15 cellular contexts compared by ENCODE assay signal in genomic region chr17:71188811-71189492, GRCh38.
DNase-seq lines count a peak whose midpoint lies in the region; ATAC-seq and TF ChIP-seq lines count a peak whose summit lies in the region.
"Had no signal": no experiment of that assay in that cellular context is flagged by ENCODE, and none has a peak within 500 bp of the region (broad histone marks: within the 10 kb centered on the region; RNA-seq: fewer than 3 reads in every experiment).

No MANE protein-coding gene starts in this region.

- CTCF ChIA-PET in PC-9 (lab: Charles Lee) = interaction anchor here (0.6 kb wide), 1 partner anchor 1351 kb away, joined by 3 read pairs; no protein-coding TSS in a partner anchor

- H2AFZ ChIP-seq in PC-9 = peak overlapping the region; percentile 58; the same call in 1 of the 2 replicates

- no peaks in the 10 kb centered on the region for H4K20me1 ChIP-seq in PC-9 (ENCODE audit: insufficient read depth)

- H3K4me2 ChIP-seq in PC-9 = peak overlapping the region; percentile 55

- H3K9me3 ChIP-seq in PC-9 (ENCODE audit: insufficient read depth, low read depth) = peaks cover 3% of the 10 kb centered on the region
- H3K9me3 ChIP-seq: sigmoid colon had no signal

- no peaks in the 10 kb centered on the region for H3K36me3 ChIP-seq in PC-9 (ENCODE audit: low read depth)
- H3K36me3 ChIP-seq: sigmoid colon had no signal

- H3K79me2 ChIP-seq in PC-9 (ENCODE audit: low read depth) = no peaks in the 10 kb centered on the region

- no peaks in the 10 kb centered on the region for H3K27me3 ChIP-seq in PC-9 (ENCODE audit: insufficient read depth, low read depth)
- H3K27me3 ChIP-seq: sigmoid colon had no signal

- H3K4me1 ChIP-seq in PC-9 (replicated peaks; ENCODE audit: insufficient read depth) = peaks cover 25% of the 10 kb centered on the region

- H3K4me3 Mint-ChIP-seq in glutamatergic neuron (ENCODE audit: unreplicated experiment) = no peak overlapping the region
- H3K4me3 Mint-ChIP-seq: activated CD4-positive, alpha-beta memory T cell treated with anti-CD3 and anti-CD28 coated beads, Interleukin-2, amount 10 ng/mL, durations not matched to agents 7 days and 5 days; naive B cell had no signal

- no peak for TF ChIP-seq CTCF in PC-9 (conservative IDR thresholded peaks at IDR 0.05)
- no peak for TF ChIP-seq CTCF in epithelial cell of esophagus (IDR thresholded peaks at IDR 0.05; ENCODE audit: insufficient read depth, low read depth, low read length, missing control alignments)
- no peak for TF ChIP-seq CTCF in retinal pigment epithelial cell (conservative IDR thresholded peaks at IDR 0.05; ENCODE audit: low read depth, low read length)
- no peak for TF ChIP-seq CTCF in glutamatergic neuron (IDR thresholded peaks at IDR 0.05; ENCODE audit: partially characterized antibody, unreplicated experiment)

- peaks cover 26% of the 10 kb centered on the region for H3F3A ChIP-seq in PC-9 (ENCODE audit: insufficient read depth, low read depth)

- no peaks in the 10 kb centered on the region for H3K9me3 Mint-ChIP-seq in glutamatergic neuron (ENCODE audit: unreplicated experiment)

- no peaks in the 10 kb centered on the region for H3K9me2 ChIP-seq in PC-9 (ENCODE audit: insufficient read depth)

- H3K27me3 Mint-ChIP-seq in glutamatergic neuron (ENCODE audit: unreplicated experiment) = no peaks in the 10 kb centered on the region
- H3K27me3 Mint-ChIP-seq: activated CD4-positive, alpha-beta memory T cell treated with anti-CD3 and anti-CD28 coated beads, Interleukin-2, amount 10 ng/mL, durations not matched to agents 7 days and 5 days; naive B cell had no signal

- H3K27ac Mint-ChIP-seq in glutamatergic neuron (ENCODE audit: unreplicated experiment) = no peak overlapping the region
- H3K27ac Mint-ChIP-seq: activated CD4-positive, alpha-beta memory T cell treated with anti-CD3 and anti-CD28 coated beads, Interleukin-2, amount 10 ng/mL, durations not matched to agents 7 days and 5 days; naive B cell had no signal

- intact Hi-C loops in PC-9 (cut with micrococcal nuclease; ENCODE audit: unreplicated experiment) = loop anchor here (2.0 kb wide), 3 partner anchors 70 to 444 kb away; no protein-coding TSS in a partner anchor

- peaks cover 5% of the 10 kb centered on the region for H3K4me1 Mint-ChIP-seq in glutamatergic neuron (ENCODE audit: low read depth, unreplicated experiment)
- H3K4me1 Mint-ChIP-seq: activated CD4-positive, alpha-beta memory T cell treated with anti-CD3 and anti-CD28 coated beads, Interleukin-2, amount 10 ng/mL, durations not matched to agents 7 days and 5 days; naive B cell had no signal

- H3K4me3 ChIP-seq in PC-9 (peak overlapping the region; percentile 24; the same call in 1 of the 2 replicates), epithelial cell of esophagus (ENCODE audit: low read length) (no peak overlapping the region), retinal pigment epithelial cell (ENCODE audit: low read length) (no peak overlapping the region)
- H3K4me3 ChIP-seq: sigmoid colon had no signal

- peak overlapping the region; percentile 95 for H3K27ac ChIP-seq in PC-9

- no peak for ATAC-seq in HG02885 (IDR thresholded peaks at IDR 0.05; ENCODE audit: poor library complexity, unreplicated experiment)
- no peak for ATAC-seq in GM18519 (IDR thresholded peaks at IDR 0.05; ENCODE audit: low FRiP score, unreplicated experiment)
- ATAC-seq in GM21360 (IDR thresholded peaks at IDR 0.05; ENCODE audit: unreplicated experiment) = no peak

- no peaks in the 10 kb centered on the region for H3K36me3 Mint-ChIP-seq in glutamatergic neuron (ENCODE audit: unreplicated experiment)
- H3K36me3 Mint-ChIP-seq: naive B cell had no signal

- no TSS peak for BruUV-seq in PC-9 (replicated peaks; lab: Mats Ljungman, UMichigan)

- DNase-seq in EL (peak; percentile 92), PC-9 (peak; percentile 20 to 91), epithelial cell of esophagus (ENCODE audit: low read depth) (peak; percentile 89), retinal pigment epithelial cell (ENCODE audit: low read depth) (peak; percentile 79), glutamatergic neuron (no peak)
- DNase-seq: activated CD4-positive, alpha-beta memory T cell treated with anti-CD3 and anti-CD28 coated beads, Interleukin-2, amount 10 ng/mL, durations not matched to agents 7 days and 5 days; activated naive CD4-positive, alpha-beta T cell treated with anti-CD3 and anti-CD28 coated beads, Interleukin-2, amount 50 U/mL, for 16 hours; effector CD4-positive, alpha-beta T cell; naive B cell; NCI-H1092 treated with DMSO at 0.1 percent for 48 hours; NCI-H774; sigmoid colon had no signal

- POLR2A ChIA-PET in PC-9 (lab: Charles Lee; ENCODE audit: unreplicated experiment) = interaction anchor here (0.6 kb wide), 1 partner anchor 386 kb away, joined by 3 read pairs; no protein-coding TSS in a partner anchor
